1 cellular context compared by ENCODE assay signal in genomic region chr18:841647-842370, GRCh38.
TF ChIP-seq lines count a peak whose summit lies in the region.

No MANE protein-coding gene starts in this region.

TF ChIP-seq in K562, 482 proteins besides CTCF, POLR2A, EP300 and RAD21 (continued from another document):
- TF ChIP-seq, protein P1, sequence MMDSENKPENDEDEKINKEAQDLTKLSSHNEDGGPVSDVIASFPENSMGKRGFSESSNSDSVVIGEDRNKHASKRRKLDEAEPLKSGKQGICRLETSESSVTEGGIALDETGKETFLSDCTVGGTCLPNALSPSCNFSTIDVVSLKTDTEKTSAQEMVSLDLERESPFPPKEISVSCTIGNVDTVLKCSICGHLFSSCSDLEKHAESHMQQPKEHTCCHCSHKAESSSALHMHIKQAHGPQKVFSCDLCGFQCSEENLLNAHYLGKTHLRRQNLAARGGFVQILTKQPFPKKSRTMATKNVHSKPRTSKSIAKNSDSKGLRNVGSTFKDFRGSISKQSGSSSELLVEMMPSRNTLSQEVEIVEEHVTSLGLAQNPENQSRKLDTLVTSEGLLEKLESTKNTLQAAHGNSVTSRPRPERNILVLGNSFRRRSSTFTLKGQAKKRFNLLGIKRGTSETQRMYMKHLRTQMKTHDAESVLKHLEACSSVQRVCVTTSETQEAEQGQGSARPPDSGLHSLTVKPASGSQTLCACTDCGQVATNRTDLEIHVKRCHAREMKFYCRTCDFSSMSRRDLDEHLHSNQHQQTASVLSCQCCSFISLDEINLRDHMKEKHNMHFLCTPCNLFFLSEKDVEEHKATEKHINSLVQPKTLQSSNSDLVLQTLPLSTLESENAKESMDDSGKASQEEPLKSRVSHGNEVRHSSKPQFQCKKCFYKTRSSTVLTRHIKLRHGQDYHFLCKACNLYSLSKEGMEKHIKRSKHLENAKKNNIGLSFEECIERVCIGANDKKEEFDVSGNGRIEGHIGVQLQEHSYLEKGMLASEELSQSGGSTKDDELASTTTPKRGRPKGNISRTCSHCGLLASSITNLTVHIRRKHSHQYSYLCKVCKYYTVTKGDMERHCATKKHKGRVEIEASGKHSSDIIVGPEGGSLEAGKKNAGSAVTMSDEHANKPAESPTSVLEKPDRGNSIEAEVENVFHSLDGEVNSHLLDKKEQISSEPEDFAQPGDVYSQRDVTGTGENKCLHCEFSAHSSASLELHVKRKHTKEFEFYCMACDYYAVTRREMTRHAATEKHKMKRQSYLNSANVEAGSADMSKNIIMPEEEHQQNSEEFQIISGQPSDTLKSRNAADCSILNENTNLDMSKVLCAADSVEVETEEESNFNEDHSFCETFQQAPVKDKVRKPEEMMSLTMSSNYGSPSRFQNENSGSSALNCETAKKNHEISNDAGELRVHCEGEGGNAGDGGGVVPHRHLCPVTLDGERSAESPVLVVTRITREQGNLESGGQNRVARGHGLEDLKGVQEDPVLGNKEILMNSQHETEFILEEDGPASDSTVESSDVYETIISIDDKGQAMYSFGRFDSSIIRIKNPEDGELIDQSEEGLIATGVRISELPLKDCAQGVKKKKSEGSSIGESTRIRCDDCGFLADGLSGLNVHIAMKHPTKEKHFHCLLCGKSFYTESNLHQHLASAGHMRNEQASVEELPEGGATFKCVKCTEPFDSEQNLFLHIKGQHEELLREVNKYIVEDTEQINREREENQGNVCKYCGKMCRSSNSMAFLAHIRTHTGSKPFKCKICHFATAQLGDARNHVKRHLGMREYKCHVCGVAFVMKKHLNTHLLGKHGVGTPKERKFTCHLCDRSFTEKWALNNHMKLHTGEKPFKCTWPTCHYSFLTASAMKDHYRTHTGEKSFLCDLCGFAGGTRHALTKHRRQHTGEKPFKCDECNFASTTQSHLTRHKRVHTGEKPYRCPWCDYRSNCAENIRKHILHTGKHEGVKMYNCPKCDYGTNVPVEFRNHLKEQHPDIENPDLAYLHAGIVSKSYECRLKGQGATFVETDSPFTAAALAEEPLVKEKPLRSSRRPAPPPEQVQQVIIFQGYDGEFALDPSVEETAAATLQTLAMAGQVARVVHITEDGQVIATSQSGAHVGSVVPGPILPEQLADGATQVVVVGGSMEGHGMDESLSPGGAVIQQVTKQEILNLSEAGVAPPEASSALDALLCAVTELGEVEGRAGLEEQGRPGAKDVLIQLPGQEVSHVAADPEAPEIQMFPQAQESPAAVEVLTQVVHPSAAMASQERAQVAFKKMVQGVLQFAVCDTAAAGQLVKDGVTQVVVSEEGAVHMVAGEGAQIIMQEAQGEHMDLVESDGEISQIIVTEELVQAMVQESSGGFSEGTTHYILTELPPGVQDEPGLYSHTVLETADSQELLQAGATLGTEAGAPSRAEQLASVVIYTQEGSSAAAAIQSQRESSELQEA (IDR thresholded peaks at IDR 0.05; ENCODE audit: low read depth), result no peak
- TF ChIP-seq BACH1 (tag; IDR thresholded peaks at IDR 0.05), result no peak
- TF ChIP-seq THRAP3 (IDR thresholded peaks at IDR 0.05; ENCODE audit: borderline replicate concordance), result no peak
- peak; percentile 27; the same call in 1 of the 2 replicates for TF ChIP-seq SUPT5H (IDR thresholded peaks at IDR 0.05)
- TF ChIP-seq BMI1 (IDR thresholded peaks at IDR 0.05; ENCODE audit: low read length), result no peak
- TF ChIP-seq, protein P2, sequence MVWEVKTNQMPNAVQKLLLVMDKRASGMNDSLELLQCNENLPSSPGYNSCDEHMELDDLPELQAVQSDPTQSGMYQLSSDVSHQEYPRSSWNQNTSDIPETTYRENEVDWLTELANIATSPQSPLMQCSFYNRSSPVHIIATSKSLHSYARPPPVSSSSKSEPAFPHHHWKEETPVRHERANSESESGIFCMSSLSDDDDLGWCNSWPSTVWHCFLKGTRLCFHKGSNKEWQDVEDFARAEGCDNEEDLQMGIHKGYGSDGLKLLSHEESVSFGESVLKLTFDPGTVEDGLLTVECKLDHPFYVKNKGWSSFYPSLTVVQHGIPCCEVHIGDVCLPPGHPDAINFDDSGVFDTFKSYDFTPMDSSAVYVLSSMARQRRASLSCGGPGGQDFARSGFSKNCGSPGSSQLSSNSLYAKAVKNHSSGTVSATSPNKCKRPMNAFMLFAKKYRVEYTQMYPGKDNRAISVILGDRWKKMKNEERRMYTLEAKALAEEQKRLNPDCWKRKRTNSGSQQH (CRISPR knock-in tag; IDR thresholded peaks at IDR 0.05), result no peak
- TF ChIP-seq ZNF24 (IDR thresholded peaks at IDR 0.05), result peak; percentile 28; the same call in 1 of the 2 replicates
